Comparison of ENCODE assay signal across 1 cellular context in genomic region chr2:69893684-69894481, GRCh38.
A peak's percentile ranks its signal among the peaks of the same experiment; 100 is the strongest.
TF ChIP-seq lines count a peak whose summit lies in the region.

A gene with protein sequence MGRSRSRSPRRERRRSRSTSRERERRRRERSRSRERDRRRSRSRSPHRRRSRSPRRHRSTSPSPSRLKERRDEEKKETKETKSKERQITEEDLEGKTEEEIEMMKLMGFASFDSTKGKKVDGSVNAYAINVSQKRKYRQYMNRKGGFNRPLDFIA (plus strand): TSS chr2:69893956. CDS start chr2:69893985, 29 bp downstream.

TF ChIP-seq in K562, 482 proteins besides CTCF, POLR2A, EP300 and RAD21 (continued from another document and continues in another):
- TF ChIP-seq, protein P1, sequence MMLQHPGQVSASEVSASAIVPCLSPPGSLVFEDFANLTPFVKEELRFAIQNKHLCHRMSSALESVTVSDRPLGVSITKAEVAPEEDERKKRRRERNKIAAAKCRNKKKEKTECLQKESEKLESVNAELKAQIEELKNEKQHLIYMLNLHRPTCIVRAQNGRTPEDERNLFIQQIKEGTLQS (IDR thresholded peaks at IDR 0.05), result 0 out of 2 replicates have a peak, but pooled peaks have one; percentile 19
- TF ChIP-seq, protein P1 (CRISPR knock-in tag; conservative IDR thresholded peaks at IDR 0.05), result peak; percentile 76
- TF ChIP-seq SFPQ (IDR thresholded peaks at IDR 0.05; ENCODE audit: low read depth, low read length) (no peak), CHD4 (IDR thresholded peaks at IDR 0.05; ENCODE audit: insufficient read depth, insufficient replicate concordance, low read depth, low read length, poor library complexity, severe bottlenecking) (no peak), ZNF395 (CRISPR knock-in tag; IDR thresholded peaks at IDR 0.05) (no peak), TCF7L2 (IDR thresholded peaks at IDR 0.05; ENCODE audit: low read depth, low read length) (no peak), ESRRB (CRISPR knock-in tag; IDR thresholded peaks at IDR 0.05; ENCODE audit: borderline replicate concordance) (no peak), CHD1 (IDR thresholded peaks at IDR 0.05; ENCODE audit: low read length) (no peak), OTX1 (CRISPR knock-in tag; IDR thresholded peaks at IDR 0.05) (0 out of 2 replicates have a peak, but pooled peaks have one; percentile 43), PML (IDR thresholded peaks at IDR 0.05; ENCODE audit: low read length) (peak; percentile 73), SAFB (IDR thresholded peaks at IDR 0.05; ENCODE audit: borderline replicate concordance, low read depth, low read length) (no peak), ZNF551 (CRISPR knock-in tag; IDR thresholded peaks at IDR 0.05) (no peak), JUND (IDR thresholded peaks at IDR 0.05; ENCODE audit: borderline replicate concordance, low read depth, low read length) (peak; percentile 71; the same call in 1 of the 2 replicates), JUND (tag; IDR thresholded peaks at IDR 0.05; ENCODE audit: borderline replicate concordance, low read depth, low read length) (peak; percentile 10; the same call in 1 of the 3 replicates), TCF3 (CRISPR knock-in tag; IDR thresholded peaks at IDR 0.05) (no peak), TAF1 (IDR thresholded peaks at IDR 0.05; ENCODE audit: control insufficient read depth, extremely low read depth, insufficient read depth, low read length, severe bottlenecking) (peak; percentile 100), PTBP1 (IDR thresholded peaks at IDR 0.05; ENCODE audit: low read depth, low read length) (no peak), ZNF668 (CRISPR knock-in tag; IDR thresholded peaks at IDR 0.05) (no peak), HNRNPK (IDR thresholded peaks at IDR 0.05; ENCODE audit: low read depth, low read length, poor library complexity, severe bottlenecking) (no peak), KLF1 (tag; IDR thresholded peaks at IDR 0.05) (no peak), SMARCE1 (IDR thresholded peaks at IDR 0.05) (no peak), HEY1 (CRISPR knock-in tag; IDR thresholded peaks at IDR 0.05; ENCODE audit: borderline replicate concordance) (no peak), HDAC6 (IDR thresholded peaks at IDR 0.05; ENCODE audit: low read depth, low read length) (no peak), MTA2 (IDR thresholded peaks at IDR 0.05; ENCODE audit: low read depth) (no peak), ZNF609 (CRISPR knock-in tag; IDR thresholded peaks at IDR 0.05; ENCODE audit: borderline replicate concordance) (no peak), FOXA1 (IDR thresholded peaks at IDR 0.05; ENCODE audit: borderline replicate concordance) (no peak), ZZZ3 (IDR thresholded peaks at IDR 0.05) (no peak), ESRRA (IDR thresholded peaks at IDR 0.05; ENCODE audit: borderline replicate concordance, low read depth) (0 out of 2 replicates have a peak, but pooled peaks have one; percentile 27), ZNF41 (CRISPR knock-in tag; conservative IDR thresholded peaks at IDR 0.05) (no peak), LEF1 (IDR thresholded peaks at IDR 0.05) (peak; percentile 46; the same call in 1 of the 2 replicates), GTF3C2 (IDR thresholded peaks at IDR 0.05; ENCODE audit: borderline replicate concordance, extremely low read depth, insufficient read length) (no peak), GATAD2A (IDR thresholded peaks at IDR 0.05) (peak; percentile 65; the same call in 1 of the 2 replicates), ZNF3 (CRISPR knock-in tag; IDR thresholded peaks at IDR 0.05) (no peak), HMGN3 (IDR thresholded peaks at IDR 0.05; ENCODE audit: borderline replicate concordance, extremely low read depth, insufficient read length, low read depth, low read length) (no peak), MBD2 (IDR thresholded peaks at IDR 0.05; ENCODE audit: borderline replicate concordance, low read depth) (no peak; the same call in 1 of the 2 replicates), SOX6 (IDR thresholded peaks at IDR 0.05) (peak; percentile 61; the same call in 1 of the 2 replicates), GABPB1 (CRISPR knock-in tag; IDR thresholded peaks at IDR 0.05) (peak; percentile 95), ZNF133 (CRISPR knock-in tag; IDR thresholded peaks at IDR 0.05) (no peak), SRSF1 (IDR thresholded peaks at IDR 0.05; ENCODE audit: low read depth, low read length) (no peak), TCF7 (IDR thresholded peaks at IDR 0.05; ENCODE audit: borderline replicate concordance) (peak; percentile 60; the same call in 1 of the 2 replicates), ZNF224 (CRISPR knock-in tag; IDR thresholded peaks at IDR 0.05) (no peak), IRF9 (tag; IDR thresholded peaks at IDR 0.05) (no peak), POLR2B (IDR thresholded peaks at IDR 0.05; ENCODE audit: low read depth, partially characterized antibody) (peak; percentile 85), NFIX (CRISPR knock-in tag; IDR thresholded peaks at IDR 0.05; ENCODE audit: low read depth) (no peak), NFATC3 (IDR thresholded peaks at IDR 0.05) (0 out of 2 replicates have a peak, but pooled peaks have one; percentile 19), MEF2D (tag; conservative IDR thresholded peaks at IDR 0.05; ENCODE audit: low read depth) (no peak), NCOA4 (IDR thresholded peaks at IDR 0.05; ENCODE audit: partially characterized antibody) (no peak), BRCA1 (IDR thresholded peaks at IDR 0.05) (no peak), BRCA1 (CRISPR knock-in tag; IDR thresholded peaks at IDR 0.05) (no peak)
- TF ChIP-seq, protein P2, sequence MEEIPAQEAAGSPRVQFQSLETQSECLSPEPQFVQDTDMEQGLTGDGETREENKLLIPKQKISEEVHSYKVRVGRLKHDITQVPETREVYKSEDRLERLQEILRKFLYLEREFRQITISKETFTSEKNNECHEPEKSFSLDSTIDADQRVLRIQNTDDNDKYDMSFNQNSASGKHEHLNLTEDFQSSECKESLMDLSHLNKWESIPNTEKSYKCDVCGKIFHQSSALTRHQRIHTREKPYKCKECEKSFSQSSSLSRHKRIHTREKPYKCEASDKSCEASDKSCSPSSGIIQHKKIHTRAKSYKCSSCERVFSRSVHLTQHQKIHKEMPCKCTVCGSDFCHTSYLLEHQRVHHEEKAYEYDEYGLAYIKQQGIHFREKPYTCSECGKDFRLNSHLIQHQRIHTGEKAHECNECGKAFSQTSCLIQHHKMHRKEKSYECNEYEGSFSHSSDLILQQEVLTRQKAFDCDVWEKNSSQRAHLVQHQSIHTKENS (CRISPR knock-in tag; IDR thresholded peaks at IDR 0.05), result no peak
- TF ChIP-seq, protein P3, sequence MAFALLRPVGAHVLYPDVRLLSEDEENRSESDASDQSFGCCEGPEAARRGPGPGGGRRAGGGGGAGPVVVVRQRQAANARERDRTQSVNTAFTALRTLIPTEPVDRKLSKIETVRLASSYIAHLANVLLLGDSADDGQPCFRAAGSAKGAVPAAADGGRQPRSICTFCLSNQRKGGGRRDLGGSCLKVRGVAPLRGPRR (CRISPR knock-in tag; IDR thresholded peaks at IDR 0.05), result no peak
- TF ChIP-seq, protein P4, sequence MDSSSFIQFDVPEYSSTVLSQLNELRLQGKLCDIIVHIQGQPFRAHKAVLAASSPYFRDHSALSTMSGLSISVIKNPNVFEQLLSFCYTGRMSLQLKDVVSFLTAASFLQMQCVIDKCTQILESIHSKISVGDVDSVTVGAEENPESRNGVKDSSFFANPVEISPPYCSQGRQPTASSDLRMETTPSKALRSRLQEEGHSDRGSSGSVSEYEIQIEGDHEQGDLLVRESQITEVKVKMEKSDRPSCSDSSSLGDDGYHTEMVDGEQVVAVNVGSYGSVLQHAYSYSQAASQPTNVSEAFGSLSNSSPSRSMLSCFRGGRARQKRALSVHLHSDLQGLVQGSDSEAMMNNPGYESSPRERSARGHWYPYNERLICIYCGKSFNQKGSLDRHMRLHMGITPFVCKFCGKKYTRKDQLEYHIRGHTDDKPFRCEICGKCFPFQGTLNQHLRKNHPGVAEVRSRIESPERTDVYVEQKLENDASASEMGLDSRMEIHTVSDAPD (CRISPR knock-in tag; IDR thresholded peaks at IDR 0.05), result no peak
- TF ChIP-seq, protein P5, sequence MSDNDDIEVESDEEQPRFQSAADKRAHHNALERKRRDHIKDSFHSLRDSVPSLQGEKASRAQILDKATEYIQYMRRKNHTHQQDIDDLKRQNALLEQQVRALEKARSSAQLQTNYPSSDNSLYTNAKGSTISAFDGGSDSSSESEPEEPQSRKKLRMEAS (CRISPR knock-in tag; IDR thresholded peaks at IDR 0.05), result no peak
